In genomic region chr2:197673606-197674005, GRCh38 we compare ENCODE assay signal across 13 cellular contexts. TPM values are rescaled to one million over a fixed set of nuclear protein-coding genes. Genes with fewer than 3 reads are reported as not detected.
DNase-seq lines count a peak whose midpoint lies in the region; ATAC-seq and TF ChIP-seq lines count a peak whose summit lies in the region.
"Had no signal": no experiment of that assay in that cellular context is flagged by ENCODE, and none has a peak within 500 bp of the region (broad histone marks: within the 10 kb centered on the region; RNA-seq: fewer than 3 reads in every experiment).

No MANE protein-coding gene starts in this region.

- no peaks in the 10 kb centered on the region for H3K27me3 Mint-ChIP-seq in osteocyte (ENCODE audit: unreplicated experiment)

- H3K27ac ChIP-seq in left ventricle myocardium inferior (replicated peaks), result peak overlapping the region; percentile 83
- no peak overlapping the region for H3K27ac ChIP-seq in right cardiac atrium (ENCODE audit: low read length)
- H3K27ac ChIP-seq in aorta (ENCODE audit: low read depth in 1 of 2, low read length in 2 of 2), result no peak overlapping the region
- H3K27ac ChIP-seq: A549 had no signal

- H3K9me3 Mint-ChIP-seq in osteocyte (ENCODE audit: unreplicated experiment), result peaks cover 23% of the 10 kb centered on the region
- H3K9me3 Mint-ChIP-seq: stimulated activated naive CD8-positive, alpha-beta T cell treated with anti-CD3 and anti-CD28 coated beads, Interleukin-15, Interleukin-2, amounts not matched to agents 100 ng/mL and 50 ng/mL, for 24 hours had no signal

- peaks cover 44% of the 10 kb centered on the region for H3K4me1 Mint-ChIP-seq in osteocyte (ENCODE audit: unreplicated experiment)

- H3K27me3 ChIP-seq in left ventricle myocardium inferior (ENCODE audit: low read depth), result peaks cover 9% of the 10 kb centered on the region
- no peaks in the 10 kb centered on the region for H3K27me3 ChIP-seq in right cardiac atrium (ENCODE audit: control insufficient read depth, insufficient read depth)
- H3K27me3 ChIP-seq in aorta (ENCODE audit: control insufficient read depth in 1 of 2, insufficient read depth in 2 of 2, low read length in 1 of 2), result no peaks in the 10 kb centered on the region

- H3K36me3 ChIP-seq in left ventricle myocardium inferior (no peaks in the 10 kb centered on the region), aorta (ENCODE audit: control insufficient read depth in 1 of 2, insufficient read depth in 2 of 2, low read length in 1 of 2) (peaks cover 0 to 3% of the 10 kb centered on the region in 2 donors)

- H3K27ac Mint-ChIP-seq in osteocyte (ENCODE audit: unreplicated experiment), result peak overlapping the region; percentile 19
- H3K27ac Mint-ChIP-seq: stimulated activated naive CD8-positive, alpha-beta T cell treated with anti-CD3 and anti-CD28 coated beads, Interleukin-15, Interleukin-2, amounts not matched to agents 100 ng/mL and 50 ng/mL, for 24 hours had no signal

- H3K4me3 ChIP-seq in left ventricle myocardium inferior (peak overlapping the region; percentile 66), right cardiac atrium (ENCODE audit: low read length) (peak overlapping the region; percentile 54), aorta (ENCODE audit: low read length in 2 of 2) (peak overlapping the region; percentile 41 to 54)
- H3K4me3 ChIP-seq: A549 had no signal

- H3K36me3 Mint-ChIP-seq in osteocyte (ENCODE audit: unreplicated experiment), result peaks cover 24% of the 10 kb centered on the region

- ATAC-seq in right cardiac atrium (no peak), aorta (ENCODE audit: low FRiP score) (no peak), GM18873 (IDR thresholded peaks at IDR 0.05; ENCODE audit: low FRiP score, unreplicated experiment) (no peak), GM21576 (IDR thresholded peaks at IDR 0.05; ENCODE audit: unreplicated experiment) (no peak)
- ATAC-seq: A549 had no signal

- DNase-seq in left ventricle myocardium inferior, result no peak
- no peak for DNase-seq in cardiac septum (ENCODE audit: low spot score)
- DNase-seq in right cardiac atrium, result no peak
- no peak for DNase-seq in osteocyte (ENCODE audit: extremely low spot score, unreplicated experiment)
- no peak for DNase-seq in aorta
- no peak for DNase-seq in NCI-H1092 (lab: John Stamatoyannopoulos, UW)
- DNase-seq: GF-D8, SHP77 treated with DMSO at 0.1 percent for 48 hours, T1000 had no signal

- TF ChIP-seq CTCF in left ventricle myocardium inferior (IDR thresholded peaks at IDR 0.05; ENCODE audit: borderline replicate concordance) (no peak), osteocyte (IDR thresholded peaks at IDR 0.05) (no peak)

- H3K4me3 Mint-ChIP-seq in osteocyte (ENCODE audit: unreplicated experiment), result peak overlapping the region; percentile 79
- H3K4me3 Mint-ChIP-seq: stimulated activated naive CD8-positive, alpha-beta T cell treated with anti-CD3 and anti-CD28 coated beads, Interleukin-15, Interleukin-2, amounts not matched to agents 100 ng/mL and 50 ng/mL, for 24 hours had no signal

- H3K4me1 ChIP-seq in left ventricle myocardium inferior, result peaks cover 33% of the 10 kb centered on the region
- no peaks in the 10 kb centered on the region for H3K4me1 ChIP-seq in right cardiac atrium (ENCODE audit: control insufficient read depth, insufficient read depth, low read length)
- H3K4me1 ChIP-seq in aorta (ENCODE audit: control insufficient read depth in 1 of 2, insufficient read depth in 2 of 2, low read length in 2 of 2), result peaks cover 0 to 4% of the 10 kb centered on the region in 2 donors
- H3K4me1 ChIP-seq: A549 had no signal

- intact Hi-C loops in left ventricle myocardium inferior (cut with micrococcal nuclease), result no loop called here
- intact Hi-C loops in cardiac septum (cut with DNase I), result loop anchor here (2.0 kb wide), 1 partner anchor 31 kb away; the partner anchor contains the start of gene MARS2
- intact Hi-C loops in right cardiac atrium (cut with DNase I), result no loop called here
- intact Hi-C loops in aorta (cut with DNase I), result no loop called here

- WGBS in right cardiac atrium, result 35% methylated on average over 1 of the region's 1 CpG
- WGBS in aorta, 2 donors, result 29 to 35% methylated on average over 1 of the region's 1 CpG

- H3K9me3 ChIP-seq in left ventricle myocardium inferior (replicated peaks), result peaks cover 17% of the 10 kb centered on the region
- no peaks in the 10 kb centered on the region for H3K9me3 ChIP-seq in right cardiac atrium (ENCODE audit: control insufficient read depth, low read length)
- H3K9me3 ChIP-seq in aorta (ENCODE audit: control insufficient read depth, low read length), result peaks cover 4% of the 10 kb centered on the region
- H3K9me3 ChIP-seq: A549 had no signal

RNA-seq across cellular contexts. Expression of gene RFTN2, which starts 1.8 kb away (rescaled TPM):
- total RNA-seq in left ventricle myocardium inferior, result 5.6 TPM
- total RNA-seq in cardiac septum, result 3.5 TPM
- total RNA-seq in right cardiac atrium, result 1 to 10 TPM; 3.0 to 9.8 (median 9.2) TPM
- polyA plus RNA-seq in right cardiac atrium, result 3.1 TPM
- total RNA-seq in osteocyte, result 29.4 and 30.6 TPM in 2 replicates
- total RNA-seq in aorta, result 10 to 100 TPM; 17.5 to 22.2 TPM
- 1 to 10 TPM; 8.0 to 8.8 TPM for polyA plus RNA-seq in aorta

RNA-seq across cellular contexts. Expression of gene MARS2, which starts 31.6 kb away (rescaled TPM):
- total RNA-seq in left ventricle myocardium inferior (7.2 TPM), cardiac septum (6.7 TPM), right cardiac atrium (1 to 10 TPM; 4.6 to 7.7 (median 5.6) TPM), osteocyte (3.8 and 4.2 TPM in 2 replicates), aorta (1 to 10 TPM; 3.6 to 3.7 TPM)
- polyA plus RNA-seq in right cardiac atrium (3.2 TPM), aorta (1 to 10 TPM in 1 of 2 donors, under 1 TPM in 1; 0.74 to 1.5 TPM)
